In the genomic region with DNA sequence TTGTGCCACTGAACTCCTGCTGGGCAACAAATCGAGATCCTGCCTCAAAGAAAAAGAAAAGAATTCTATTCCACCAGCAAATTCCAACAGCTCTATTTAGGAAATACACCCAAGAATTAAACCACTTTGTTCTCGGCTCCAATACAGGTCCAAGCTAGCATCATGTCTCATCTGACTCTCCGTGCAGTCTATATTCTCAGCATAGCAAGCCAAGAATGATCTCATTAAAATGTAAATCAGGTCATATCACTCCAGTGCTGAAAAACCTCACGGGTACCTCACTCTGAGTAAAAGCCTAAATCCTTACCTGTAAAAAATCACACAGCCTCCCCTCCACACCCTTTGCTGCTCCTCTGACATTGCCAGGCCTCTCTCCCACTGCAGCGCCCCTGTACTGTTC, we compare ENCODE assay signal across 2 cellular contexts.
TF ChIP-seq lines count a peak whose summit lies in the region.

No MANE protein-coding gene starts in this region.

TF ChIP-seq in IMR-90, 13 proteins besides CTCF, POLR2A, EP300 and RAD21:
- TF ChIP-seq RCOR1 (IDR thresholded peaks at IDR 0.05; ENCODE audit: insufficient replicate concordance, low read length): no peak
- TF ChIP-seq SMC3 (IDR thresholded peaks at IDR 0.05; ENCODE audit: low read depth, low read length): no peak
- no peak for TF ChIP-seq FOS (IDR thresholded peaks at IDR 0.05; ENCODE audit: low read depth, low read length)
- no peak for TF ChIP-seq CEBPB (IDR thresholded peaks at IDR 0.05; ENCODE audit: low read depth, low read length)
- TF ChIP-seq, protein P1, sequence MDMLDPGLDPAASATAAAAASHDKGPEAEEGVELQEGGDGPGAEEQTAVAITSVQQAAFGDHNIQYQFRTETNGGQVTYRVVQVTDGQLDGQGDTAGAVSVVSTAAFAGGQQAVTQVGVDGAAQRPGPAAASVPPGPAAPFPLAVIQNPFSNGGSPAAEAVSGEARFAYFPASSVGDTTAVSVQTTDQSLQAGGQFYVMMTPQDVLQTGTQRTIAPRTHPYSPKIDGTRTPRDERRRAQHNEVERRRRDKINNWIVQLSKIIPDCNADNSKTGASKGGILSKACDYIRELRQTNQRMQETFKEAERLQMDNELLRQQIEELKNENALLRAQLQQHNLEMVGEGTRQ (IDR thresholded peaks at IDR 0.05; ENCODE audit: low read depth, low read length): no peak
- no peak for TF ChIP-seq MAFK (IDR thresholded peaks at IDR 0.05; ENCODE audit: low read depth, low read length)
- no peak for TF ChIP-seq MXI1 (IDR thresholded peaks at IDR 0.05; ENCODE audit: borderline replicate concordance, low read depth, low read length)
- no peak for TF ChIP-seq BHLHE40 (IDR thresholded peaks at IDR 0.05; ENCODE audit: low read depth, low read length)
- TF ChIP-seq RFX5 (IDR thresholded peaks at IDR 0.05; ENCODE audit: low read depth, low read length): no peak
- no peak for TF ChIP-seq CHD1 (IDR thresholded peaks at IDR 0.05; ENCODE audit: low read depth, low read length)
- no peak for TF ChIP-seq NFE2L2 (IDR thresholded peaks at IDR 0.05; ENCODE audit: low read depth, low read length)
- no peak for TF ChIP-seq MAZ (IDR thresholded peaks at IDR 0.05; ENCODE audit: borderline replicate concordance, low read depth, low read length)
- TF ChIP-seq, protein P2, sequence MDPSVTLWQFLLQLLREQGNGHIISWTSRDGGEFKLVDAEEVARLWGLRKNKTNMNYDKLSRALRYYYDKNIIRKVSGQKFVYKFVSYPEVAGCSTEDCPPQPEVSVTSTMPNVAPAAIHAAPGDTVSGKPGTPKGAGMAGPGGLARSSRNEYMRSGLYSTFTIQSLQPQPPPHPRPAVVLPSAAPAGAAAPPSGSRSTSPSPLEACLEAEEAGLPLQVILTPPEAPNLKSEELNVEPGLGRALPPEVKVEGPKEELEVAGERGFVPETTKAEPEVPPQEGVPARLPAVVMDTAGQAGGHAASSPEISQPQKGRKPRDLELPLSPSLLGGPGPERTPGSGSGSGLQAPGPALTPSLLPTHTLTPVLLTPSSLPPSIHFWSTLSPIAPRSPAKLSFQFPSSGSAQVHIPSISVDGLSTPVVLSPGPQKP (IDR thresholded peaks at IDR 0.05; ENCODE audit: borderline replicate concordance, low read depth, low read length): no peak

TF ChIP-seq in GM12878, 131 proteins besides CTCF, POLR2A, EP300 and RAD21:
- TF ChIP-seq FOXM1 (IDR thresholded peaks at IDR 0.05; ENCODE audit: low read depth, low read length) (no peak), ZZZ3 (IDR thresholded peaks at IDR 0.05; ENCODE audit: control insufficient read depth, insufficient read length, low read depth) (no peak), RCOR1 (conservative IDR thresholded peaks at IDR 0.05; ENCODE audit: low read depth, low read length) (no peak)
- TF ChIP-seq, protein P3, sequence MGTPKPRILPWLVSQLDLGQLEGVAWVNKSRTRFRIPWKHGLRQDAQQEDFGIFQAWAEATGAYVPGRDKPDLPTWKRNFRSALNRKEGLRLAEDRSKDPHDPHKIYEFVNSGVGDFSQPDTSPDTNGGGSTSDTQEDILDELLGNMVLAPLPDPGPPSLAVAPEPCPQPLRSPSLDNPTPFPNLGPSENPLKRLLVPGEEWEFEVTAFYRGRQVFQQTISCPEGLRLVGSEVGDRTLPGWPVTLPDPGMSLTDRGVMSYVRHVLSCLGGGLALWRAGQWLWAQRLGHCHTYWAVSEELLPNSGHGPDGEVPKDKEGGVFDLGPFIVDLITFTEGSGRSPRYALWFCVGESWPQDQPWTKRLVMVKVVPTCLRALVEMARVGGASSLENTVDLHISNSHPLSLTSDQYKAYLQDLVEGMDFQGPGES (IDR thresholded peaks at IDR 0.05): no peak
